ENCODE assay signal across 1 cellular context in the genomic region with DNA sequence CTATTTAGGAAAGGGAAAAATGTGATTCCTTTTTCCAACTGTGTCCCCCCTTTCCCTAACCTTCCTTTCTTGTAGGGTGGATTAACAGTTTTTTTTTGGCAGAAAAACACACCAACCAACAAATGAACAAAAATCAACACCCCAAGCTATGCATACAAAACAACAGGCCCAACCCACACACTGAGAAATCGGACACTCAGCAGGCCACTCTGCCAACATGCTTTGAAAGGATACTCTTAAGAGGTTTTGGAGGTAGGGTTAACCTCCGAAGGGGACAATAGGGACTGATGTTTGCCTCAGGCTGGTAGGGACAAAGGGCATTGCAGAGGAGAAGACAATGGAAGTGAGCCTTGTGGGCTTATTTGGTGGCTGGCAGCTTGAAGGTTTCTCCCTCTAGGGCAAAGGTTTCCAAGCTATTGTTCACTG.
TF ChIP-seq lines count a peak whose summit lies in the region.

No MANE protein-coding gene starts in this region.

TF ChIP-seq in HepG2, 621 proteins besides CTCF, POLR2A, EP300 and RAD21 (continued from another document and continues in another):
- TF ChIP-seq, protein P1, sequence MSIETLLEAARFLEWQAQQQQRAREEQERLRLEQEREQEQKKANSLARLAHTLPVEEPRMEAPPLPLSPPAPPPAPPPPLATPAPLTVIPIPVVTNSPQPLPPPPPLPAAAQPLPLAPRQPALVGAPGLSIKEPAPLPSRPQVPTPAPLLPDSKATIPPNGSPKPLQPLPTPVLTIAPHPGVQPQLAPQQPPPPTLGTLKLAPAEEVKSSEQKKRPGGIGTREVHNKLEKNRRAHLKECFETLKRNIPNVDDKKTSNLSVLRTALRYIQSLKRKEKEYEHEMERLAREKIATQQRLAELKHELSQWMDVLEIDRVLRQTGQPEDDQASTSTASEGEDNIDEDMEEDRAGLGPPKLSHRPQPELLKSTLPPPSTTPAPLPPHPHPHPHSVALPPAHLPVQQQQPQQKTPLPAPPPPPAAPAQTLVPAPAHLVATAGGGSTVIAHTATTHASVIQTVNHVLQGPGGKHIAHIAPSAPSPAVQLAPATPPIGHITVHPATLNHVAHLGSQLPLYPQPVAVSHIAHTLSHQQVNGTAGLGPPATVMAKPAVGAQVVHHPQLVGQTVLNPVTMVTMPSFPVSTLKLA (IDR thresholded peaks at IDR 0.05): no peak
- TF ChIP-seq CHCHD3 (CRISPR knock-in tag; IDR thresholded peaks at IDR 0.05): no peak
- TF ChIP-seq PRMT3 (CRISPR knock-in tag; IDR thresholded peaks at IDR 0.05; ENCODE audit: borderline replicate concordance, low read depth): 0 out of 2 replicates have a peak, but pooled peaks have one; percentile 60
- TF ChIP-seq ZNF503 (CRISPR knock-in tag; IDR thresholded peaks at IDR 0.05): no peak
- TF ChIP-seq RCOR2 (CRISPR knock-in tag; IDR thresholded peaks at IDR 0.05): no peak
- TF ChIP-seq SRSF1 (optimal IDR thresholded peaks at IDR 0.05; ENCODE audit: low read depth, low read length): peak; percentile 13
- no peak for TF ChIP-seq HDAC6 (IDR thresholded peaks at IDR 0.05; ENCODE audit: low read depth, low read length)
- 0 out of 2 replicates have a peak, but pooled peaks have one; percentile 33 for TF ChIP-seq ARNT2 (CRISPR knock-in tag; IDR thresholded peaks at IDR 0.05; ENCODE audit: low read depth)
- no peak for TF ChIP-seq JUN (CRISPR knock-in tag; IDR thresholded peaks at IDR 0.05)
- TF ChIP-seq ZNF331 (CRISPR knock-in tag; IDR thresholded peaks at IDR 0.05): no peak
- TF ChIP-seq CREB3 (CRISPR knock-in tag; IDR thresholded peaks at IDR 0.05): no peak
- TF ChIP-seq ZNF615 (CRISPR knock-in tag; IDR thresholded peaks at IDR 0.05; ENCODE audit: borderline replicate concordance): no peak
- no peak for TF ChIP-seq ZNF124 (CRISPR knock-in tag; IDR thresholded peaks at IDR 0.05)
- TF ChIP-seq IKZF4 (CRISPR knock-in tag; IDR thresholded peaks at IDR 0.05; ENCODE audit: borderline replicate concordance, low read depth, not compliant biosample characterization): no peak
- TF ChIP-seq ZNF841 (CRISPR knock-in tag; IDR thresholded peaks at IDR 0.05; ENCODE audit: borderline replicate concordance): no peak
- TF ChIP-seq AKAP8 (CRISPR knock-in tag; IDR thresholded peaks at IDR 0.05): 0 out of 2 replicates have a peak, but pooled peaks have one; percentile 52
- no peak for TF ChIP-seq MXD1 (CRISPR knock-in tag; IDR thresholded peaks at IDR 0.05)
- TF ChIP-seq IKZF1 (IDR thresholded peaks at IDR 0.05): no peak
- TF ChIP-seq, protein P2, sequence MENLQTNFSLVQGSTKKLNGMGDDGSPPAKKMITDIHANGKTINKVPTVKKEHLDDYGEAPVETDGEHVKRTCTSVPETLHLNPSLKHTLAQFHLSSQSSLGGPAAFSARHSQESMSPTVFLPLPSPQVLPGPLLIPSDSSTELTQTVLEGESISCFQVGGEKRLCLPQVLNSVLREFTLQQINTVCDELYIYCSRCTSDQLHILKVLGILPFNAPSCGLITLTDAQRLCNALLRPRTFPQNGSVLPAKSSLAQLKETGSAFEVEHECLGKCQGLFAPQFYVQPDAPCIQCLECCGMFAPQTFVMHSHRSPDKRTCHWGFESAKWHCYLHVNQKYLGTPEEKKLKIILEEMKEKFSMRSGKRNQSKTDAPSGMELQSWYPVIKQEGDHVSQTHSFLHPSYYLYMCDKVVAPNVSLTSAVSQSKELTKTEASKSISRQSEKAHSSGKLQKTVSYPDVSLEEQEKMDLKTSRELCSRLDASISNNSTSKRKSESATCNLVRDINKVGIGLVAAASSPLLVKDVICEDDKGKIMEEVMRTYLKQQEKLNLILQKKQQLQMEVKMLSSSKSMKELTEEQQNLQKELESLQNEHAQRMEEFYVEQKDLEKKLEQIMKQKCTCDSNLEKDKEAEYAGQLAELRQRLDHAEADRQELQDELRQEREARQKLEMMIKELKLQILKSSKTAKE (CRISPR knock-in tag; IDR thresholded peaks at IDR 0.05; ENCODE audit: borderline replicate concordance): no peak
- no peak for TF ChIP-seq KDM4B (CRISPR knock-in tag; IDR thresholded peaks at IDR 0.05)
- TF ChIP-seq MAFF (IDR thresholded peaks at IDR 0.05; ENCODE audit: low read depth, low read length): no peak
- TF ChIP-seq SOX5 (CRISPR knock-in tag; IDR thresholded peaks at IDR 0.05; ENCODE audit: borderline replicate concordance): peak; percentile 86
- TF ChIP-seq, protein P3, sequence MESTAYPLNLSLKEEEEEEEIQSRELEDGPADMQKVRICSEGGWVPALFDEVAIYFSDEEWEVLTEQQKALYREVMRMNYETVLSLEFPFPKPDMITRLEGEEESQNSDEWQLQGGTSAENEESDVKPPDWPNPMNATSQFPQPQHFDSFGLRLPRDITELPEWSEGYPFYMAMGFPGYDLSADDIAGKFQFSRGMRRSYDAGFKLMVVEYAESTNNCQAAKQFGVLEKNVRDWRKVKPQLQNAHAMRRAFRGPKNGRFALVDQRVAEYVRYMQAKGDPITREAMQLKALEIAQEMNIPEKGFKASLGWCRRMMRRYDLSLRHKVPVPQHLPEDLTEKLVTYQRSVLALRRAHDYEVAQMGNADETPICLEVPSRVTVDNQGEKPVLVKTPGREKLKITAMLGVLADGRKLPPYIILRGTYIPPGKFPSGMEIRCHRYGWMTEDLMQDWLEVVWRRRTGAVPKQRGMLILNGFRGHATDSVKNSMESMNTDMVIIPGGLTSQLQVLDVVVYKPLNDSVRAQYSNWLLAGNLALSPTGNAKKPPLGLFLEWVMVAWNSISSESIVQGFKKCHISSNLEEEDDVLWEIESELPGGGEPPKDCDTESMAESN (CRISPR knock-in tag; conservative IDR thresholded peaks at IDR 0.05): 0 out of 2 replicates have a peak, but pooled peaks have one; percentile 56
- TF ChIP-seq ZSCAN30 (CRISPR knock-in tag; IDR thresholded peaks at IDR 0.05): no peak
- TF ChIP-seq, protein P4, sequence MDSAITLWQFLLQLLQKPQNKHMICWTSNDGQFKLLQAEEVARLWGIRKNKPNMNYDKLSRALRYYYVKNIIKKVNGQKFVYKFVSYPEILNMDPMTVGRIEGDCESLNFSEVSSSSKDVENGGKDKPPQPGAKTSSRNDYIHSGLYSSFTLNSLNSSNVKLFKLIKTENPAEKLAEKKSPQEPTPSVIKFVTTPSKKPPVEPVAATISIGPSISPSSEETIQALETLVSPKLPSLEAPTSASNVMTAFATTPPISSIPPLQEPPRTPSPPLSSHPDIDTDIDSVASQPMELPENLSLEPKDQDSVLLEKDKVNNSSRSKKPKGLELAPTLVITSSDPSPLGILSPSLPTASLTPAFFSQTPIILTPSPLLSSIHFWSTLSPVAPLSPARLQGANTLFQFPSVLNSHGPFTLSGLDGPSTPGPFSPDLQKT (CRISPR knock-in tag; IDR thresholded peaks at IDR 0.05; ENCODE audit: borderline replicate concordance): no peak
- no peak for TF ChIP-seq ZFP1 (CRISPR knock-in tag; IDR thresholded peaks at IDR 0.05)
- no peak for TF ChIP-seq ZC3H4 (CRISPR knock-in tag; IDR thresholded peaks at IDR 0.05; ENCODE audit: borderline replicate concordance)
- TF ChIP-seq SOX13 (IDR thresholded peaks at IDR 0.05): peak; percentile 90
- TF ChIP-seq SOX13 (CRISPR knock-in tag; conservative IDR thresholded peaks at IDR 0.05 in 1 of 2, IDR thresholded peaks at IDR 0.05 in 1 of 2): peak in 1 of 2 experiments; percentile 96; a peak in 2 of 4 replicates
- TF ChIP-seq TRIM24 (CRISPR knock-in tag; IDR thresholded peaks at IDR 0.05): no peak
- TF ChIP-seq SAFB2 (CRISPR knock-in tag; IDR thresholded peaks at IDR 0.05; ENCODE audit: borderline replicate concordance, low read depth): peak; percentile 64; the same call in 1 of the 2 replicates
- no peak for TF ChIP-seq HIVEP1 (CRISPR knock-in tag; IDR thresholded peaks at IDR 0.05)
- no peak for TF ChIP-seq TBX2 (CRISPR knock-in tag; IDR thresholded peaks at IDR 0.05; ENCODE audit: borderline replicate concordance)
- no peak for TF ChIP-seq ZFP41 (CRISPR knock-in tag; IDR thresholded peaks at IDR 0.05; ENCODE audit: borderline replicate concordance)
- no peak for TF ChIP-seq TAF15 (IDR thresholded peaks at IDR 0.05; ENCODE audit: low read depth, low read length, poor library complexity, severe bottlenecking)
- TF ChIP-seq HOXA9 (CRISPR knock-in tag; IDR thresholded peaks at IDR 0.05; ENCODE audit: borderline replicate concordance): no peak
- TF ChIP-seq DMAP1 (CRISPR knock-in tag; IDR thresholded peaks at IDR 0.05): no peak
- TF ChIP-seq HNRNPUL1 (IDR thresholded peaks at IDR 0.05; ENCODE audit: low read depth, low read length): no peak
- no peak for TF ChIP-seq SMAD1 (CRISPR knock-in tag; IDR thresholded peaks at IDR 0.05; ENCODE audit: borderline replicate concordance, low read depth)
- peak; percentile 74 for TF ChIP-seq PPARG (CRISPR knock-in tag; conservative IDR thresholded peaks at IDR 0.05)
- no peak for TF ChIP-seq ZNF138 (CRISPR knock-in tag; IDR thresholded peaks at IDR 0.05; ENCODE audit: low read depth)
- TF ChIP-seq, protein P5, sequence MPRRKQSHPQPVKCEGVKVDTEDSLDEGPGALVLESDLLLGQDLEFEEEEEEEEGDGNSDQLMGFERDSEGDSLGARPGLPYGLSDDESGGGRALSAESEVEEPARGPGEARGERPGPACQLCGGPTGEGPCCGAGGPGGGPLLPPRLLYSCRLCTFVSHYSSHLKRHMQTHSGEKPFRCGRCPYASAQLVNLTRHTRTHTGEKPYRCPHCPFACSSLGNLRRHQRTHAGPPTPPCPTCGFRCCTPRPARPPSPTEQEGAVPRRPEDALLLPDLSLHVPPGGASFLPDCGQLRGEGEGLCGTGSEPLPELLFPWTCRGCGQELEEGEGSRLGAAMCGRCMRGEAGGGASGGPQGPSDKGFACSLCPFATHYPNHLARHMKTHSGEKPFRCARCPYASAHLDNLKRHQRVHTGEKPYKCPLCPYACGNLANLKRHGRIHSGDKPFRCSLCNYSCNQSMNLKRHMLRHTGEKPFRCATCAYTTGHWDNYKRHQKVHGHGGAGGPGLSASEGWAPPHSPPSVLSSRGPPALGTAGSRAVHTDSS (CRISPR knock-in tag; conservative IDR thresholded peaks at IDR 0.05): no peak
- no peak for TF ChIP-seq FOXA1 (IDR thresholded peaks at IDR 0.05)
- TF ChIP-seq FOXA1 (CRISPR knock-in tag; IDR thresholded peaks at IDR 0.05): 0 out of 2 replicates have a peak, but pooled peaks have one; percentile 0
- TF ChIP-seq JARID2 (CRISPR knock-in tag; IDR thresholded peaks at IDR 0.05; ENCODE audit: insufficient replicate concordance): no peak
- TF ChIP-seq, protein P6, sequence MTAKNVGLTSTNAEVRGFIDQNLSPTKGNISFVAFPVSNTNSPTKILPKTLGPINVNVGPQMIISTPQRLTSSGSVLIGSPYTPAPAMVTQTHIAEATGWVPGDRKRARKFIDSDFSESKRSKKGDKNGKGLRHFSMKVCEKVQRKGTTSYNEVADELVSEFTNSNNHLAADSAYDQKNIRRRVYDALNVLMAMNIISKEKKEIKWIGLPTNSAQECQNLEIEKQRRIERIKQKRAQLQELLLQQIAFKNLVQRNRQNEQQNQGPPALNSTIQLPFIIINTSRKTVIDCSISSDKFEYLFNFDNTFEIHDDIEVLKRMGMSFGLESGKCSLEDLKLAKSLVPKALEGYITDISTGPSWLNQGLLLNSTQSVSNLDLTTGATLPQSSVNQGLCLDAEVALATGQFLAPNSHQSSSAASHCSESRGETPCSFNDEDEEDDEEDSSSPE (CRISPR knock-in tag; IDR thresholded peaks at IDR 0.05): no peak
- no peak for TF ChIP-seq ARNT (IDR thresholded peaks at IDR 0.05)
- peak; percentile 94 for TF ChIP-seq ZNF710 (CRISPR knock-in tag; IDR thresholded peaks at IDR 0.05; ENCODE audit: borderline replicate concordance)
- TF ChIP-seq, protein P7, sequence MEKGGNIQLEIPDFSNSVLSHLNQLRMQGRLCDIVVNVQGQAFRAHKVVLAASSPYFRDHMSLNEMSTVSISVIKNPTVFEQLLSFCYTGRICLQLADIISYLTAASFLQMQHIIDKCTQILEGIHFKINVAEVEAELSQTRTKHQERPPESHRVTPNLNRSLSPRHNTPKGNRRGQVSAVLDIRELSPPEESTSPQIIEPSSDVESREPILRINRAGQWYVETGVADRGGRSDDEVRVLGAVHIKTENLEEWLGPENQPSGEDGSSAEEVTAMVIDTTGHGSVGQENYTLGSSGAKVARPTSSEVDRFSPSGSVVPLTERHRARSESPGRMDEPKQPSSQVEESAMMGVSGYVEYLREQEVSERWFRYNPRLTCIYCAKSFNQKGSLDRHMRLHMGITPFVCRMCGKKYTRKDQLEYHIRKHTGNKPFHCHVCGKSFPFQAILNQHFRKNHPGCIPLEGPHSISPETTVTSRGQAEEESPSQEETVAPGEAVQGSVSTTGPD (CRISPR knock-in tag; IDR thresholded peaks at IDR 0.05): no peak
- no peak for TF ChIP-seq ZNF282 (IDR thresholded peaks at IDR 0.05; ENCODE audit: partially characterized antibody)
